In the genomic region with DNA sequence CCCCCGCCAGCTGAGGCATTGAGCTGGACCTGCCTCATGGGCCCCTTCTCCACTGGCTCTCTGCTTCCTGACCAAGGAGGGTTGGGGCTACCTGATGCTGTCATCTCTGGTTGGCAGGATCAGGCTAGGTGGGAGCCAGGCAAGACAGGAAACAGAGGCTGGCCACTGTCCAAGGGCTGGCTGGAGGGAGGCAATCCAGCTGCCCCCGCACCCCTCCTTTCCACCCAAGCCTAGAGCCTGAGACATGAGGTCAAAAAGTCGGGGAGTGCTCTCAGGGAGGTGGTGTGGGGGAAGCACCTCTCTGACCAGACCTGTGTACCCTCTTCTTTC, we compare ENCODE assay signal across 20 cellular contexts. TPM values are rescaled to one million over a fixed set of nuclear protein-coding genes. Genes with fewer than 3 reads are reported as not detected.
"Had no signal": no experiment of that assay in that cellular context is flagged by ENCODE, and none has a peak within 500 bp of the region (broad histone marks: within the 10 kb centered on the region; RNA-seq: fewer than 3 reads in every experiment).

No MANE protein-coding gene starts in this region.

- H3K9ac ChIP-seq: parathyroid adenoma had no signal

- H3K9me3 ChIP-seq: mucosa of descending colon, neutrophil, stomach, testis had no signal

- H3K36me3 ChIP-seq: neutrophil, stomach had no signal

- H3K79me2 ChIP-seq: parathyroid adenoma had no signal

- H3K27me3 ChIP-seq: testis had no signal

- H3K4me1 ChIP-seq: parathyroid adenoma had no signal

- H3K27ac ChIP-seq: neutrophil, parathyroid adenoma, stomach, testis had no signal

- H3K4me3 ChIP-seq: mucosa of descending colon, stomach, testis had no signal

- ATAC-seq: activated naive CD8-positive, alpha-beta T cell treated with anti-CD3 and anti-CD28 coated beads, Interleukin-2, amount 50 U/mL, for 24 hours; activated T-helper 17 cell treated with anti-CD3 and anti-CD28 coated beads, Interleukin-2, amount 50 U/mL, for 72 hours; effector memory CD8-positive, alpha-beta T cell; left colon; mucosa of descending colon; naive thymus-derived CD4-positive, alpha-beta T cell had no signal

- H2AFZ ChIP-seq: parathyroid adenoma had no signal

- DNase-seq: activated CD4-positive, alpha-beta T cell treated with anti-CD3 and anti-CD28 coated beads, Interleukin-2, amount 50 U/mL, for 4 hours; activated CD4-positive, CD25-positive, alpha-beta regulatory T cell treated with anti-CD3 and anti-CD28 coated beads, Interleukin-2, amount 50 U/mL, for 72 hours; activated naive CD4-positive, alpha-beta T cell treated with anti-CD3 and anti-CD28 coated beads for 36 hours; activated naive CD8-positive, alpha-beta T cell treated with anti-CD3 and anti-CD28 coated beads, Interleukin-2, amount 50 U/mL, for 24 hours; aorta; dermis blood vessel endothelial cell; effector memory CD8-positive, alpha-beta T cell; foreskin melanocyte; immature natural killer cell; left colon; mucosa of descending colon; naive thymus-derived CD4-positive, alpha-beta T cell; stimulated activated CD4-positive, alpha-beta T cell treated with anti-CD3 and anti-CD28 coated beads, Interleukin-12 subunit alpha, Interleukin-12 subunit beta, amount 100 ng/mL, for 4 hours; stimulated activated CD4-positive, alpha-beta T cell treated with anti-CD3 and anti-CD28 coated beads, Interleukin-2, amount 100 ng/mL, for 24 hours; stomach; T-helper 9 cell; testis had no signal

RNA-seq across cellular contexts. Expression of gene NGFR, which starts 14.5 kb away (rescaled TPM):
- total RNA-seq: dermis blood vessel endothelial cell had no signal
- polyA plus RNA-seq: naive thymus-derived CD4-positive, alpha-beta T cell had no signal
